ENCODE assay signal across 8 cellular contexts in genomic region chr5:149732500-149733128, GRCh38. TPM values are rescaled to one million over a fixed set of nuclear protein-coding genes. Genes with fewer than 3 reads are reported as not detected.
DNase-seq lines count a peak whose midpoint lies in the region; ATAC-seq and TF ChIP-seq lines count a peak whose summit lies in the region.

No MANE protein-coding gene starts in this region.

- POLR2A ChIA-PET in HEK293 (lab: Yijun Ruan, JAX) = interaction anchor here (1.4 kb wide), 1 partner anchor 65 kb away, joined by 5 read pairs; no protein-coding TSS in a partner anchor

- H3K36me3 ChIP-seq in HEK293 (ENCODE audit: control insufficient read depth in 2 of 2, insufficient read depth in 1 of 2, low read length in 2 of 2) (no peaks in the 10 kb centered on the region), psoas muscle (ENCODE audit: insufficient read depth in 1 of 2, low read depth in 1 of 2) (no peaks in the 10 kb centered on the region)

- H3K27me3 ChIP-seq in psoas muscle (ENCODE audit: insufficient read depth in 3 of 3, low read length in 2 of 3) = no peaks in the 10 kb centered on the region

- CTCF ChIA-PET in HEK293 (lab: Yijun Ruan, JAX) = interaction anchor here (1.1 to 1.6 kb wide), 3 partner anchors 41 to 96 kb away, joined by 3 to 5 read pairs (median 4); no protein-coding TSS in a partner anchor

- no peak overlapping the region for H3K27ac ChIP-seq in HEK293 (ENCODE audit: extremely low read depth, low read depth, low read length)
- peak overlapping the region; percentile 88 for H3K27ac ChIP-seq in VCaP
- peak overlapping the region; percentile 98 for H3K27ac ChIP-seq in psoas muscle

- peak; percentile 54 for DNase-seq in left cardiac atrium
- peak; percentile 61 to 87 for DNase-seq in psoas muscle
- no peak for DNase-seq in NCI-H1092 (lab: John Stamatoyannopoulos, UW)
- no peak for DNase-seq in GM13976 (ENCODE audit: low spot score)
- no peak for DNase-seq in medulla oblongata (ENCODE audit: extremely low spot score)

- in situ Hi-C loops in GM13976 (cut with MboI; ENCODE audit: low sequenced_read_pairs, unreplicated experiment) = no loop called here

- no peak; the same call in 1 of the 2 replicates for TF ChIP-seq CTCF in HEK293 (tag by site-specific recombination; IDR thresholded peaks at IDR 0.05)
- TF ChIP-seq CTCF in VCaP (conservative IDR thresholded peaks at IDR 0.05) = no peak
- TF ChIP-seq CTCF in psoas muscle (IDR thresholded peaks at IDR 0.05) = no peak
- TF ChIP-seq CTCF in GM13976 (IDR thresholded peaks at IDR 0.05; ENCODE audit: borderline replicate concordance, control extremely low read depth, extremely low read depth, insufficient read depth, missing control alignments) = no peak

- ATAC-seq in left cardiac atrium = peak; percentile 43 to 50
- peak; percentile 70 to 76 (median 72) for ATAC-seq in psoas muscle
- no peak for ATAC-seq in GM18909 (IDR thresholded peaks at IDR 0.05; ENCODE audit: poor library complexity, unreplicated experiment)

- H3K4me1 ChIP-seq in HEK293 (ENCODE audit: control insufficient read depth, insufficient read depth, low read length) (peaks cover 10% of the 10 kb centered on the region), psoas muscle (peaks cover 14% of the 10 kb centered on the region)

- 16 to 32% (median 23%) methylated on average over 11 of the region's 11 CpGs for WGBS in psoas muscle, 3 donors

- no peaks in the 10 kb centered on the region for H3K9me3 ChIP-seq in HEK293 (ENCODE audit: control insufficient read depth, insufficient read depth, low read depth, low read length)
- H3K9me3 ChIP-seq in psoas muscle = no peaks in the 10 kb centered on the region

- H3K4me3 ChIP-seq in HEK293 (ENCODE audit: low read depth, low read length) = peak overlapping the region; percentile 68; the same call in 1 of the 2 replicates
- H3K4me3 ChIP-seq in psoas muscle = peak overlapping the region; percentile 95

- intact Hi-C loops in left cardiac atrium (cut with DNase I) (loop anchor here in 1 of 2 donors (5.0 kb wide), 2 partner anchors 75 kb away; no protein-coding TSS in a partner anchor), psoas muscle (cut with DNase I) (loop anchor here in 1 of 2 donors (1.0 to 2.0 kb wide), 2 partner anchors 74 to 92 kb away; no protein-coding TSS in a partner anchor)

TF ChIP-seq in HEK293, 187 proteins besides CTCF, POLR2A, EP300 and RAD21:
- TF ChIP-seq ZNF121 (tag by site-specific recombination; IDR thresholded peaks at IDR 0.05) = 0 out of 2 replicates have a peak, but pooled peaks have one; percentile 38
- TF ChIP-seq SP3 (tag by site-specific recombination; IDR thresholded peaks at IDR 0.05) = peak; percentile 12; the same call in 1 of the 2 replicates
- TF ChIP-seq SP2 (tag by site-specific recombination; IDR thresholded peaks at IDR 0.05) = peak; percentile 24; the same call in 1 of the 2 replicates
- peak; percentile 59 for TF ChIP-seq ZNF341 (tag by site-specific recombination; IDR thresholded peaks at IDR 0.05; ENCODE audit: low read depth)
- peak; percentile 50; the same call in 1 of the 2 replicates for TF ChIP-seq ZNF449 (tag by site-specific recombination; IDR thresholded peaks at IDR 0.05)
- no peak for TF ChIP-seq ZNF514 (tag by site-specific recombination; IDR thresholded peaks at IDR 0.05)
- TF ChIP-seq ZFP3 (tag by site-specific recombination; IDR thresholded peaks at IDR 0.05; ENCODE audit: low read depth) = no peak
- TF ChIP-seq PRDM1 (tag by site-specific recombination; IDR thresholded peaks at IDR 0.05) = peak; percentile 39; the same call in 1 of the 2 replicates
- TF ChIP-seq ZNF629 (tag by site-specific recombination; IDR thresholded peaks at IDR 0.05) = no peak
- TF ChIP-seq ZNF394 (tag by site-specific recombination; IDR thresholded peaks at IDR 0.05; ENCODE audit: borderline replicate concordance) = no peak; the same call in 1 of the 2 replicates
- no peak for TF ChIP-seq ELK4 (IDR thresholded peaks at IDR 0.05; ENCODE audit: borderline replicate concordance, low read depth, low read length)

RNA-seq across cellular contexts. Expression of gene PPARGC1B, which starts 2.5 kb away (rescaled TPM):
- total RNA-seq in left cardiac atrium = 10 to 100 TPM; 11.8 to 12.5 TPM
- 1 to 10 TPM; 4.6 to 9.5 (median 6.8) TPM for total RNA-seq in psoas muscle
- 1 to 10 TPM in 2 of 3 donors, under 1 TPM in 1; 0.93 to 3.1 (median 2.1) TPM for polyA plus RNA-seq in psoas muscle

Comparison
In these comparisons a context has a peak if more than half of its experiments do, and no peak if none do; other contexts are left out.
1. DNase-seq: peak in left cardiac atrium (single experiment) and psoas muscle (2 of 2); none in NCI-H1092 (single experiment), GM13976 (single experiment) and medulla oblongata (single experiment).